In genomic region chr3:107981471-107982111, GRCh38 we compare ENCODE assay signal across 14 cellular contexts.
DNase-seq lines count a peak whose midpoint lies in the region; ATAC-seq and TF ChIP-seq lines count a peak whose summit lies in the region.
"Had no signal": no experiment of that assay in that cellular context is flagged by ENCODE, and none has a peak within 500 bp of the region (broad histone marks: within the 10 kb centered on the region; RNA-seq: fewer than 3 reads in every experiment).

No MANE protein-coding gene starts in this region.

- H3K27ac ChIP-seq in body of pancreas (peak overlapping the region in 3 of 4 donors; percentile 28 to 70 (median 57)), right cardiac atrium (ENCODE audit: low read length) (peak overlapping the region; percentile 46), coronary artery (no peak overlapping the region), testis (no peak overlapping the region)
- H3K27ac ChIP-seq: epithelial cell of prostate, SJSA1 had no signal

- DNase-seq in KBM-7 (peak; percentile 55), body of pancreas (peak in 3 of 4 donors; percentile 17 to 41 (median 38)), right cardiac atrium (peak; percentile 62 to 83 (median 82)), renal cortical epithelial cell (ENCODE audit: low read depth) (peak; percentile 37), cortex of kidney (lab: John Stamatoyannopoulos, UW) (no peak), coronary artery (ENCODE audit: low spot score) (no peak), testis (no peak)
- DNase-seq: activated CD4-positive, alpha-beta memory T cell treated with anti-CD3 and anti-CD28 coated beads, Interleukin-2, amount 10 ng/mL, durations not matched to agents 7 days and 5 days; CD8-positive, alpha-beta T cell; NCI-H1092; NCI-H524 treated with DMSO at 0.1 percent for 48 hours had no signal

- H3K9me3 ChIP-seq in body of pancreas (no peaks in the 10 kb centered on the region), right cardiac atrium (ENCODE audit: control insufficient read depth, low read length) (no peaks in the 10 kb centered on the region), testis (no peaks in the 10 kb centered on the region)
- H3K9me3 ChIP-seq: SJSA1 had no signal

- 39 to 43% methylated on average over 7 of the region's 7 CpGs for WGBS in body of pancreas, 2 donors
- 27% methylated on average over 7 of the region's 7 CpGs for WGBS in right cardiac atrium
- 38 to 54% methylated on average over 6 to 7 of the region's 7 CpGs for WGBS in testis, 2 donors

- no peaks in the 10 kb centered on the region for H3K36me3 ChIP-seq in body of pancreas (replicated peaks in 1 of 2; ENCODE audit: insufficient read depth in 1 of 2, low read depth in 2 of 2)
- no peaks in the 10 kb centered on the region for H3K36me3 ChIP-seq in testis (ENCODE audit: low read depth, missing control alignments)
- H3K36me3 ChIP-seq: SJSA1 had no signal

- in situ Hi-C loops in KBM-7 (cut with MboI; ENCODE audit: low pct_unique_long_range_greater_than_20kb, low sequenced_read_pairs): no loop called here

- intact Hi-C loops in body of pancreas (cut with DNase I) (no loop called here), right cardiac atrium (cut with DNase I) (no loop called here), testis (cut with DNase I; ENCODE audit: low total_unique reads) (no loop called here)

- H3K27me3 ChIP-seq in body of pancreas (no peaks in the 10 kb centered on the region), right cardiac atrium (ENCODE audit: control insufficient read depth, insufficient read depth) (no peaks in the 10 kb centered on the region), testis (no peaks in the 10 kb centered on the region)
- H3K27me3 ChIP-seq: SJSA1 had no signal

- ATAC-seq in body of pancreas (peak; percentile 68), right cardiac atrium (peak; percentile 82 to 86), GM19455 (IDR thresholded peaks at IDR 0.05; ENCODE audit: unreplicated experiment) (no peak)
- ATAC-seq: CD8-positive, alpha-beta T cell had no signal

- H3K4me1 ChIP-seq in body of pancreas (peaks cover 11% of the 10 kb centered on the region), right cardiac atrium (ENCODE audit: control insufficient read depth, insufficient read depth, low read length) (peaks cover 5% of the 10 kb centered on the region), testis (peaks cover 6% of the 10 kb centered on the region)

- TF ChIP-seq CTCF in body of pancreas (IDR thresholded peaks at IDR 0.05): no peak
- TF ChIP-seq CTCF in coronary artery (IDR thresholded peaks at IDR 0.05): no peak
- TF ChIP-seq CTCF in testis (IDR thresholded peaks at IDR 0.05): no peak

- H3K4me3 ChIP-seq in body of pancreas (no peak overlapping the region), right cardiac atrium (ENCODE audit: low read length) (no peak overlapping the region), coronary artery (no peak overlapping the region), testis (no peak overlapping the region)
- H3K4me3 ChIP-seq: SJSA1 had no signal

- TF ChIP-seq POLR2A in body of pancreas (IDR thresholded peaks at IDR 0.05): no peak
- no peak for TF ChIP-seq POLR2A in testis (IDR thresholded peaks at IDR 0.05)

Comparison
In these comparisons a context has a peak if more than half of its experiments do, and no peak if none do; other contexts are left out.
1. DNase-seq: peak in KBM-7 (single experiment), body of pancreas (3 of 4), right cardiac atrium (3 of 3) and renal cortical epithelial cell (single experiment); none in cortex of kidney (single experiment), coronary artery (single experiment) and testis (single experiment).
2. H3K27ac ChIP-seq: peak in body of pancreas (3 of 4) and right cardiac atrium (single experiment); none in coronary artery (0 of 2) and testis (0 of 2).